ENCODE assay signal across 30 cellular contexts in genomic region chr10:36094091-36094490, GRCh38.
DNase-seq lines count a peak whose midpoint lies in the region; ATAC-seq, FAIRE-seq and TF ChIP-seq lines count a peak whose summit lies in the region.
"Had no signal": no experiment of that assay in that cellular context is flagged by ENCODE, and none has a peak within 500 bp of the region (broad histone marks: within the 10 kb centered on the region; RNA-seq: fewer than 3 reads in every experiment).

No MANE protein-coding gene starts in this region.

- no peaks in the 10 kb centered on the region for H3K9me1 ChIP-seq in IMR-90 (ENCODE audit: insufficient read depth, low read length)

- H2BK5ac ChIP-seq in IMR-90 (ENCODE audit: low read depth, low read length, poor library complexity, severe bottlenecking) = no peak overlapping the region

- H4K20me1 ChIP-seq in IMR-90 (ENCODE audit: insufficient read depth, low read length) (no peaks in the 10 kb centered on the region), neural cell (ENCODE audit: insufficient read depth) (no peaks in the 10 kb centered on the region)

- no peak overlapping the region for H3K14ac ChIP-seq in IMR-90 (replicated peaks; ENCODE audit: low read depth, low read length)

- intact Hi-C loops in IMR-90 (cut with micrococcal nuclease) = no loop called here

- H3K4ac ChIP-seq in IMR-90 (ENCODE audit: low read depth, low read length) = no peak overlapping the region

- FAIRE-seq in bronchial epithelial cell (lab: Jason Lieb, UNC) = no peak
- FAIRE-seq: pancreas had no signal

- H3K79me1 ChIP-seq in IMR-90 (ENCODE audit: low read depth in 1 of 2, low read length in 2 of 2) = no peaks in the 10 kb centered on the region

- DNase-seq in IMR-90 (peak; percentile 41), NCI-H2171 (lab: John Stamatoyannopoulos, UW) (peak; percentile 83), bronchial epithelial cell (ENCODE audit: low read depth) (peak; percentile 44), mesothelial cell of epicardium (ENCODE audit: low spot score in 2 of 2, unreplicated experiment in 2 of 2) (no peak)
- DNase-seq: activated CD4-positive, alpha-beta T cell treated with anti-CD3 and anti-CD28 coated beads, Interleukin-2, amount 10 ng/mL, durations not matched to agents 7 days and 5 days; activated naive CD4-positive, alpha-beta T cell treated with Interleukin-2 at 50 U/mL for 16 hours; activated T-cell treated with anti-CD3 and anti-CD28 coated beads, Interleukin-2, amount 50 U/mL, for 48 hours; body of pancreas; cerebellar nuclear complex; HFFc6; islet precursor cell; Kasumi-1; mucosa of descending colon; NCI-H1694; NCI-H226; NK-92 treated with Interleukin-12 subunit alpha and Interleukin-12 subunit beta, amount 100 ng/mL, for 24 hours; pancreas; PC-9; retina; SHP77 treated with DMSO at 0.1 percent for 48 hours; spleen; stimulated activated CD4-positive, alpha-beta T cell treated with anti-CD3 and anti-CD28 coated beads, Interleukin-2, amount 100 ng/mL, for 48 hours; uterus; WERI-Rb-1 had no signal

- H3K27me3 ChIP-seq in IMR-90 (ENCODE audit: control insufficient read depth, insufficient read depth, low read length) (no peaks in the 10 kb centered on the region), bronchial epithelial cell (ENCODE audit: control insufficient read depth, insufficient read depth, low read length) (no peaks in the 10 kb centered on the region), neural cell (ENCODE audit: insufficient read depth, low read depth, low read length) (no peaks in the 10 kb centered on the region)
- H3K27me3 ChIP-seq: body of pancreas, pancreas, spleen, suprapubic skin, uterus had no signal

- H3K4me3 ChIP-seq in IMR-90 (ENCODE audit: insufficient read depth, low read depth, low read length) (no peak overlapping the region), bronchial epithelial cell (ENCODE audit: low read depth, low read length) (no peak overlapping the region), neural cell (ENCODE audit: low read length) (no peak overlapping the region)
- H3K4me3 ChIP-seq: body of pancreas, mucosa of descending colon, pancreas, PC-9, spleen, suprapubic skin, uterus had no signal

- H4K8ac ChIP-seq in IMR-90 (ENCODE audit: low read depth in 2 of 2, low read length in 2 of 2) = no peak overlapping the region

- BruUV-seq in IMR-90 (replicated peaks; lab: Mats Ljungman, UMichigan) = no TSS peak

- dilution Hi-C loops in IMR-90 (cut with HindIII; ENCODE audit: low sequenced_read_pairs, unreplicated experiment) = no loop called here

- H3K27me3 Mint-ChIP-seq in mesothelial cell of epicardium (ENCODE audit: low read depth) = no peaks in the 10 kb centered on the region
- H3K27me3 Mint-ChIP-seq: activated CD4-positive, alpha-beta T cell treated with anti-CD3 and anti-CD28 coated beads, Interleukin-2, amount 10 ng/mL, durations not matched to agents 7 days and 5 days had no signal

- no peak overlapping the region for H3K4me3 Mint-ChIP-seq in mesothelial cell of epicardium
- H3K4me3 Mint-ChIP-seq: activated CD4-positive, alpha-beta T cell treated with anti-CD3 and anti-CD28 coated beads, Interleukin-2, amount 10 ng/mL, durations not matched to agents 7 days and 5 days; HFFc6; neural crest cell had no signal

- TF ChIP-seq RAD21 in IMR-90 (IDR thresholded peaks at IDR 0.05; ENCODE audit: low read length) = no peak
- TF ChIP-seq RAD21 in neural cell (conservative IDR thresholded peaks at IDR 0.05) = peak; percentile 14

- no peak overlapping the region for H2BK20ac ChIP-seq in IMR-90 (ENCODE audit: low read depth, low read length)

- H3K9me2 ChIP-seq in neural cell (ENCODE audit: insufficient read depth, low read length) = no peaks in the 10 kb centered on the region

- no peak overlapping the region for H3K4me2 ChIP-seq in IMR-90 (ENCODE audit: low read depth, low read length)
- H3K4me2 ChIP-seq in neural cell (ENCODE audit: low read length) = no peak overlapping the region
- H3K4me2 ChIP-seq: PC-9 had no signal

- H3K27ac ChIP-seq in IMR-90 (ENCODE audit: insufficient read depth, low read length) = no peak overlapping the region
- no peak overlapping the region for H3K27ac ChIP-seq in neural cell (ENCODE audit: low read length)
- H3K27ac ChIP-seq: body of pancreas, C4-2B, pancreas, PC-9, spleen, suprapubic skin, uterus, WERI-Rb-1 had no signal

- no peak overlapping the region for H3K56ac ChIP-seq in IMR-90 (ENCODE audit: extremely low read depth, insufficient read depth, low read length)

- H3K4me1 ChIP-seq in IMR-90 (ENCODE audit: control insufficient read depth, insufficient read depth, low read length) = no peaks in the 10 kb centered on the region
- H3K4me1 ChIP-seq: body of pancreas, pancreas, spleen, suprapubic skin, uterus had no signal

- CTCF ChIA-PET in IMR-90 (lab: Yijun Ruan, JAX) = no interaction called here

- H4K5ac ChIP-seq in IMR-90 (ENCODE audit: low read depth, low read length) = no peak overlapping the region

- H3F3A ChIP-seq in neural cell (ENCODE audit: insufficient read depth, low read length, poor library complexity, severe bottlenecking) = no peaks in the 10 kb centered on the region

- no CpG with 5 or more reads among the region's 8 CpGs for WGBS in IMR-90 (ENCODE audit: extremely low coverage in 2 of 2, insufficient read length in 1 of 2), 2 experiments

- in situ Hi-C loops in IMR-90 (cut with MboI; ENCODE audit: low sequenced_read_pairs) = no loop called here

- ATAC-seq in IMR-90 (ENCODE audit: low read depth) = no peak
- no peak for ATAC-seq in HG02973 (IDR thresholded peaks at IDR 0.05; ENCODE audit: unreplicated experiment)
- no peak for ATAC-seq in HG02970 (IDR thresholded peaks at IDR 0.05; ENCODE audit: low FRiP score, unreplicated experiment)
- ATAC-seq: body of pancreas, mucosa of descending colon, pancreas had no signal

- no peak overlapping the region for H2BK120ac ChIP-seq in IMR-90 (ENCODE audit: low read depth, low read length)

- H3K27ac Mint-ChIP-seq in mesothelial cell of epicardium = no peak overlapping the region
- H3K27ac Mint-ChIP-seq: activated CD4-positive, alpha-beta T cell treated with anti-CD3 and anti-CD28 coated beads, Interleukin-2, amount 10 ng/mL, durations not matched to agents 7 days and 5 days; HFFc6 had no signal

- no peak for TF ChIP-seq CTCF in IMR-90 (conservative IDR thresholded peaks at IDR 0.05; ENCODE audit: low read depth, low read length)
- TF ChIP-seq CTCF in bronchial epithelial cell (IDR thresholded peaks at IDR 0.05; ENCODE audit: insufficient read depth, low read length, severe bottlenecking) = no peak
- TF ChIP-seq CTCF in neural cell (IDR thresholded peaks at IDR 0.05; ENCODE audit: poor library complexity, severe bottlenecking) = no peak
- no peak for TF ChIP-seq CTCF in mesothelial cell of epicardium (IDR thresholded peaks at IDR 0.05; ENCODE audit: unreplicated experiment)

- H3K18ac ChIP-seq in IMR-90 (ENCODE audit: low read depth, low read length) = no peak overlapping the region

- no peak overlapping the region for H2AK9ac ChIP-seq in IMR-90 (replicated peaks; ENCODE audit: low read depth, low read length, poor library complexity)

- no peak for TF ChIP-seq POLR2A in IMR-90 (IDR thresholded peaks at IDR 0.05; ENCODE audit: low read depth, low read length)

- H3K9ac ChIP-seq in IMR-90 (ENCODE audit: low read depth, low read length) = no peak overlapping the region
- H3K9ac ChIP-seq in neural cell (ENCODE audit: low read length) = no peak overlapping the region

- H3K9me3 ChIP-seq in IMR-90 (ENCODE audit: control insufficient read depth, insufficient read depth, low read length) (no peaks in the 10 kb centered on the region), neural cell (ENCODE audit: low read length) (no peaks in the 10 kb centered on the region)
- H3K9me3 ChIP-seq: body of pancreas, mucosa of descending colon, pancreas, suprapubic skin, uterus had no signal

- H3K23ac ChIP-seq in IMR-90 (ENCODE audit: low read depth, low read length) = no peak overlapping the region

- no peaks in the 10 kb centered on the region for H3K36me3 ChIP-seq in IMR-90 (ENCODE audit: control insufficient read depth, insufficient read depth, low read length)
- no peaks in the 10 kb centered on the region for H3K36me3 ChIP-seq in bronchial epithelial cell (ENCODE audit: control insufficient read depth, insufficient read depth, low read length)
- no peaks in the 10 kb centered on the region for H3K36me3 ChIP-seq in neural cell (ENCODE audit: insufficient read depth, low read length)
- H3K36me3 ChIP-seq: pancreas, spleen, suprapubic skin, uterus, WERI-Rb-1 had no signal

- no peaks in the 10 kb centered on the region for H3K79me2 ChIP-seq in neural cell (replicated peaks; ENCODE audit: insufficient read depth, low read length)

- H2AFZ ChIP-seq in IMR-90 (replicated peaks; ENCODE audit: low read length, poor library complexity) (no peak overlapping the region), neural cell (ENCODE audit: low read depth, low read length) (no peak overlapping the region)
- H2AFZ ChIP-seq: PC-9 had no signal

- peak; percentile 35 for TF ChIP-seq EP300 in neural cell (conservative IDR thresholded peaks at IDR 0.05; ENCODE audit: poor library complexity, severe bottlenecking)

- H3K36me3 Mint-ChIP-seq in mesothelial cell of epicardium = no peaks in the 10 kb centered on the region

- no peak overlapping the region for H2BK15ac ChIP-seq in IMR-90 (ENCODE audit: low read depth, low read length)

- no peak overlapping the region for H4K91ac ChIP-seq in IMR-90 (ENCODE audit: insufficient read depth, low read depth, low read length)

- peaks cover 2% of the 10 kb centered on the region for H3K9me3 Mint-ChIP-seq in mesothelial cell of epicardium
- H3K9me3 Mint-ChIP-seq: HFFc6 had no signal

- no peak overlapping the region for H2AK5ac ChIP-seq in IMR-90 (ENCODE audit: low read depth, low read length)

- POLR2A ChIA-PET in IMR-90 (lab: Charles Lee; ENCODE audit: unreplicated experiment) = no interaction called here

- H3K4me1 Mint-ChIP-seq in mesothelial cell of epicardium = no peaks in the 10 kb centered on the region
- H3K4me1 Mint-ChIP-seq: activated CD4-positive, alpha-beta T cell treated with anti-CD3 and anti-CD28 coated beads, Interleukin-2, amount 10 ng/mL, durations not matched to agents 7 days and 5 days; neural crest cell had no signal

TF ChIP-seq in IMR-90, 13 proteins besides CTCF, POLR2A, EP300 and RAD21 (continues in another document):
- TF ChIP-seq NFE2L2 (IDR thresholded peaks at IDR 0.05; ENCODE audit: low read depth, low read length) (no peak), RFX5 (IDR thresholded peaks at IDR 0.05; ENCODE audit: low read depth, low read length) (no peak), BHLHE40 (IDR thresholded peaks at IDR 0.05; ENCODE audit: low read depth, low read length) (no peak), MAZ (IDR thresholded peaks at IDR 0.05; ENCODE audit: borderline replicate concordance, low read depth, low read length) (no peak), CHD1 (IDR thresholded peaks at IDR 0.05; ENCODE audit: low read depth, low read length) (no peak)

TF ChIP-seq in neural cell, 6 proteins besides CTCF, POLR2A, EP300 and RAD21 (continues in another document):
- TF ChIP-seq EZH2 (IDR thresholded peaks at IDR 0.05; ENCODE audit: borderline replicate concordance, insufficient read depth, low read length, poor library complexity, severe bottlenecking) = no peak

Comparison
In these comparisons a context has a peak if more than half of its experiments do, and no peak if none do; other contexts are left out.
1. DNase-seq: peak in IMR-90 (single experiment), NCI-H2171 (single experiment) and bronchial epithelial cell (single experiment); none in mesothelial cell of epicardium (0 of 2).